Comparison of ENCODE assay signal across 8 cellular contexts in genomic region chr11:35035894-35036408, GRCh38.
DNase-seq lines count a peak whose midpoint lies in the region; ATAC-seq and TF ChIP-seq lines count a peak whose summit lies in the region.

No MANE protein-coding gene starts in this region.

- peak; percentile 33 for ATAC-seq in GM18870 (IDR thresholded peaks at IDR 0.05; ENCODE audit: unreplicated experiment)
- no peak for ATAC-seq in HG02759 (IDR thresholded peaks at IDR 0.05; ENCODE audit: unreplicated experiment)

- no peak for TF ChIP-seq CTCF in astrocyte of the cerebellum (IDR thresholded peaks at IDR 0.05; ENCODE audit: low read depth, low read length, missing control alignments)

- H3K4me3 ChIP-seq in astrocyte of the cerebellum (ENCODE audit: low read depth, low read length), result no peak overlapping the region

- DNase-seq in HK-2 (ENCODE audit: unreplicated experiment) (peak; percentile 17), astrocyte of the cerebellum (ENCODE audit: low read depth) (peak; percentile 92), pulmonary artery endothelial cell (ENCODE audit: low read depth, low spot score) (peak; percentile 78), germinal center (ENCODE audit: low spot score) (no peak), NCI-H2196 (lab: John Stamatoyannopoulos, UW; ENCODE audit: unreplicated experiment) (no peak)
- no peak for DNase-seq in activated CD4-positive, alpha-beta T cell treated with anti-CD3 and anti-CD28 coated beads, Interleukin-2, amount 50 U/mL, for 48 hours

- in situ Hi-C loops in astrocyte of the cerebellum (cut with HindIII; ENCODE audit: low sequenced_read_pairs), result no loop called here

Comparison
In these comparisons a context has a peak if more than half of its experiments do, and no peak if none do; other contexts are left out.
1. DNase-seq: peak in HK-2 (single experiment), astrocyte of the cerebellum (single experiment) and pulmonary artery endothelial cell (single experiment); none in activated CD4-positive, alpha-beta T cell treated with anti-CD3 and anti-CD28 coated beads, Interleukin-2, amount 50 U/mL, for 48 hours (0 of 2), germinal center (single experiment) and NCI-H2196 (single experiment).